ENCODE assay signal across 10 cellular contexts in genomic region chr2:28004086-28004485, GRCh38.
DNase-seq lines count a peak whose midpoint lies in the region; ATAC-seq and TF ChIP-seq lines count a peak whose summit lies in the region.
"Had no signal": no experiment of that assay in that cellular context is flagged by ENCODE, and none has a peak within 500 bp of the region (broad histone marks: within the 10 kb centered on the region; RNA-seq: fewer than 3 reads in every experiment).

No MANE protein-coding gene starts in this region.

- H3K4me3 ChIP-seq in RWPE2 (ENCODE audit: severe bottlenecking): no peak overlapping the region
- H3K4me3 ChIP-seq in CD8-positive, alpha-beta memory T cell (ENCODE audit: low read length): no peak overlapping the region
- no peak overlapping the region for H3K4me3 ChIP-seq in right atrium auricular region
- H3K4me3 ChIP-seq: prostate gland had no signal

- H3K4me1 Mint-ChIP-seq in CD8-positive, alpha-beta memory T cell: peaks cover 5 to 19% (median 8%) of the 10 kb centered on the region in 3 donors

- H3K27ac ChIP-seq in RWPE2 (ENCODE audit: poor library complexity, severe bottlenecking) (peak overlapping the region; percentile 61), right atrium auricular region (no peak overlapping the region)
- H3K27ac ChIP-seq in CD8-positive, alpha-beta memory T cell (ENCODE audit: low read depth, low read length): no peak overlapping the region
- H3K27ac ChIP-seq: prostate gland had no signal

- DNase-seq in stimulated activated CD4-positive, alpha-beta T cell treated with anti-CD3 and anti-CD28 coated beads, Interleukin-2, amount 100 ng/mL, for 4 hours (ENCODE audit: low read depth): peak; percentile 10
- DNase-seq in stimulated activated CD4-positive, alpha-beta T cell treated with anti-CD3 and anti-CD28 coated beads, Interleukin-1b, Interleukin-23, amount 100 ng/mL, for 48 hours: no peak
- DNase-seq in RWPE2 (ENCODE audit: low spot score): no peak
- DNase-seq in fibroblast of gingiva (ENCODE audit: low read depth): peak; percentile 61
- no peak for DNase-seq in CD8-positive, alpha-beta memory T cell
- no peak for DNase-seq in NCI-H1105 (lab: John Stamatoyannopoulos, UW)
- DNase-seq in right atrium auricular region (ENCODE audit: low spot score): no peak

- ATAC-seq in RWPE2 (ENCODE audit: low read depth): peak; percentile 96
- ATAC-seq in HG03280 (IDR thresholded peaks at IDR 0.05; ENCODE audit: unreplicated experiment): no peak

- peaks cover 0 to 2% (median 1%) of the 10 kb centered on the region in 3 donors for H3K36me3 Mint-ChIP-seq in CD8-positive, alpha-beta memory T cell

- H3K4me1 ChIP-seq in RWPE2 (ENCODE audit: insufficient read depth, poor library complexity, severe bottlenecking): peaks cover 16% of the 10 kb centered on the region
- no peaks in the 10 kb centered on the region for H3K4me1 ChIP-seq in CD8-positive, alpha-beta memory T cell (ENCODE audit: insufficient read depth, low read length)
- H3K4me1 ChIP-seq in right atrium auricular region: peaks cover 0 to 8% of the 10 kb centered on the region in 2 donors
- H3K4me1 ChIP-seq: prostate gland had no signal

- H3K9me3 Mint-ChIP-seq in CD8-positive, alpha-beta memory T cell: no peaks in the 10 kb centered on the region
- H3K9me3 Mint-ChIP-seq: central memory CD8-positive, alpha-beta T cell had no signal

- H3K36me3 ChIP-seq in RWPE2 (ENCODE audit: low read depth): no peaks in the 10 kb centered on the region
- no peaks in the 10 kb centered on the region for H3K36me3 ChIP-seq in CD8-positive, alpha-beta memory T cell (ENCODE audit: insufficient read depth, low read length)
- H3K36me3 ChIP-seq in right atrium auricular region: no peaks in the 10 kb centered on the region
- H3K36me3 ChIP-seq: prostate gland had no signal

- CTCF ChIA-PET in CD8-positive, alpha-beta memory T cell (lab: Charles Lee): interaction anchor here (0.7 kb wide), 1 partner anchor 498 kb away, joined by 3 read pairs; no protein-coding TSS in a partner anchor

- H3K9me3 ChIP-seq in RWPE2 (ENCODE audit: severe bottlenecking) (no peaks in the 10 kb centered on the region), right atrium auricular region (no peaks in the 10 kb centered on the region)
- no peaks in the 10 kb centered on the region for H3K9me3 ChIP-seq in CD8-positive, alpha-beta memory T cell (ENCODE audit: low read length)
- H3K9me3 ChIP-seq: prostate gland had no signal

- peak overlapping the region in 2 of 8 donors; percentile 6 to 64 for H3K27ac Mint-ChIP-seq in CD8-positive, alpha-beta memory T cell

- H3K27me3 ChIP-seq in RWPE2 (ENCODE audit: insufficient read depth, poor library complexity, severe bottlenecking): no peaks in the 10 kb centered on the region
- H3K27me3 ChIP-seq in CD8-positive, alpha-beta memory T cell (ENCODE audit: insufficient read depth, low read length, poor library complexity, severe bottlenecking): no peaks in the 10 kb centered on the region
- H3K27me3 ChIP-seq in right atrium auricular region: no peaks in the 10 kb centered on the region

- TF ChIP-seq CTCF in RWPE2 (IDR thresholded peaks at IDR 0.05; ENCODE audit: poor library complexity, severe bottlenecking) (no peak), right atrium auricular region (IDR thresholded peaks at IDR 0.05) (no peak)

- POLR2A ChIA-PET in CD8-positive, alpha-beta memory T cell (lab: Charles Lee): no interaction called here

- H3K4me3 Mint-ChIP-seq in CD8-positive, alpha-beta memory T cell: peak overlapping the region in 1 of 7 donors; percentile 18
- H3K4me3 Mint-ChIP-seq: central memory CD8-positive, alpha-beta T cell had no signal

- H3K27me3 Mint-ChIP-seq in CD8-positive, alpha-beta memory T cell: no peaks in the 10 kb centered on the region
- H3K27me3 Mint-ChIP-seq: central memory CD8-positive, alpha-beta T cell had no signal

Comparison
In these comparisons a context has a peak if more than half of its experiments do, and no peak if none do; other contexts are left out.
1. DNase-seq: peak in stimulated activated CD4-positive, alpha-beta T cell treated with anti-CD3 and anti-CD28 coated beads, Interleukin-2, amount 100 ng/mL, for 4 hours (single experiment) and fibroblast of gingiva (single experiment); none in stimulated activated CD4-positive, alpha-beta T cell treated with anti-CD3 and anti-CD28 coated beads, Interleukin-1b, Interleukin-23, amount 100 ng/mL, for 48 hours (single experiment), RWPE2 (single experiment), CD8-positive, alpha-beta memory T cell (0 of 5), NCI-H1105 (single experiment) and right atrium auricular region (single experiment).